Comparison of ENCODE assay signal across 8 cellular contexts in genomic region chr19:43908659-43909058, GRCh38. TPM values are rescaled to one million over a fixed set of nuclear protein-coding genes. Genes with fewer than 3 reads are reported as not detected.
"Had no signal": no experiment of that assay in that cellular context is flagged by ENCODE, and none has a peak within 500 bp of the region (broad histone marks: within the 10 kb centered on the region; RNA-seq: fewer than 3 reads in every experiment).

No MANE protein-coding gene starts in this region.

- ATAC-seq: GM23338, K562 had no signal

- H3K27ac Mint-ChIP-seq: GM23338, H9 had no signal

- H3K4me3 Mint-ChIP-seq: GM23338, H9 had no signal

- H3K4me2 ChIP-seq: GM23338 had no signal

- H3K4me1 Mint-ChIP-seq: GM23338, H9 had no signal

- H3K4me3 ChIP-seq: GM23338, K562 had no signal

- DNase-seq: H9, HCEC 1CT, IMR-90 had no signal

- FAIRE-seq: H1, H54, K562 had no signal

RNA-seq across cellular contexts. Expression of gene ZNF404, which starts 24.9 kb away (rescaled TPM):
- total RNA-seq: HT-29 had no signal
